In the genomic region with DNA sequence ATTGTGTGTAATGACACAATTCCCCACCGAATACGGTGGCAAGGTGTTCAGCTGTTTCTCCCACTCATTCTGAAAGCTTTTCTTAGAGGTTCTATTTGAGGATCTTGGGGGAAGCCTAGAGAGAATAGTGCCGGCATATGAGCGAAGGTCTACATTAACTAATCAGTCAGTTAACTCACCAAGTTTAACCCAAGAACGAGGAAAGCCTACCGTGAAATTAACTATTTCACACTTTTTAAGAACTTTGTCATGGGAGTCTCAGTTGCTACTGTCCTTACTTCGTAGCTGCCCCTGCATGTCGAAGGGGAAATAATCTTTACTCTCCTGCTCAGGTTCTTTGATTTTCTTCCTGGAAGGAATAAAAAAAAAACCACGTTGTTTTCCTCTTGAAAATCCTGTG, we compare ENCODE assay signal across 31 cellular contexts.
"Had no signal": no experiment of that assay in that cellular context is flagged by ENCODE, and none has a peak within 500 bp of the region (broad histone marks: within the 10 kb centered on the region; RNA-seq: fewer than 3 reads in every experiment).

No MANE protein-coding gene starts in this region.

- H3K4me1 Mint-ChIP-seq: activated CD4-positive, alpha-beta T cell treated with anti-CD3 and anti-CD28 coated beads for 36 hours; activated CD4-positive, alpha-beta T cell treated with anti-CD3 and anti-CD28 coated beads, Interleukin-2, amount 10 ng/mL, durations not matched to agents 24 days and 14 days; activated naive CD4-positive, alpha-beta T cell treated with anti-CD3 and anti-CD28 coated beads, Interleukin-2, amount 50 U/mL, for 24 hours; activated naive CD8-positive, alpha-beta T cell treated with anti-CD3 and anti-CD28 coated beads for 36 hours; activated naive CD8-positive, alpha-beta T cell treated with anti-CD3 and anti-CD28 coated beads, Interleukin-2, amount 50 U/mL, for 24 hours; activated T-helper 17 cell treated with anti-CD3 and anti-CD28 coated beads, Interleukin-2, amount 50 U/mL, for 72 hours had no signal

- H3K36me3 Mint-ChIP-seq: activated CD4-positive, alpha-beta memory T cell treated with anti-CD3 and anti-CD28 coated beads for 36 hours; activated naive CD4-positive, alpha-beta T cell treated with anti-CD3 and anti-CD28 coated beads, Interleukin-2, amount 50 U/mL, for 24 hours; activated naive CD8-positive, alpha-beta T cell treated with anti-CD3 and anti-CD28 coated beads for 36 hours had no signal

- H3K9me3 Mint-ChIP-seq: activated CD4-positive, alpha-beta T cell treated with anti-CD3 and anti-CD28 coated beads, Interleukin-2, amount 10 ng/mL, durations not matched to agents 24 days and 14 days; activated naive CD4-positive, alpha-beta T cell treated with anti-CD3 and anti-CD28 coated beads, Interleukin-2, amount 50 U/mL, for 24 hours; activated T-cell treated with anti-CD3 and anti-CD28 coated beads, Interleukin-2, amount 50 U/mL, for 4 hours; activated T-helper 17 cell treated with anti-CD3 and anti-CD28 coated beads, Interleukin-2, amount 50 U/mL, for 72 hours; effector memory CD8-positive, alpha-beta T cell; T-helper 2 cell treated with Interferon-gamma antibody and Interleukin-4, amounts not matched to agents 5 μg/mL and 100 μg/mL, for 36 hours had no signal

- H3K4me3 ChIP-seq: adrenal gland, body of pancreas, esophagus squamous epithelium, gastroesophageal sphincter, heart right ventricle had no signal

- H3K27me3 ChIP-seq: adrenal gland, body of pancreas, gastroesophageal sphincter had no signal

- H3K4me3 Mint-ChIP-seq: activated CD4-positive, alpha-beta memory T cell treated with anti-CD3 and anti-CD28 coated beads for 36 hours; activated CD4-positive, alpha-beta T cell treated with anti-CD3 and anti-CD28 coated beads for 36 hours; activated CD4-positive, alpha-beta T cell treated with anti-CD3 and anti-CD28 coated beads, Interleukin-2, amount 10 ng/mL, durations not matched to agents 24 days and 14 days; activated CD8-positive, alpha-beta T cell treated with anti-CD3 and anti-CD28 coated beads, Interleukin-2, amount 10 ng/mL, durations not matched to agents 7 days and 5 days; activated naive CD4-positive, alpha-beta T cell treated with anti-CD3 and anti-CD28 coated beads for 36 hours; activated naive CD4-positive, alpha-beta T cell treated with anti-CD3 and anti-CD28 coated beads, Interleukin-2, amount 50 U/mL, for 24 hours; activated naive CD8-positive, alpha-beta T cell treated with anti-CD3 and anti-CD28 coated beads for 36 hours; activated naive CD8-positive, alpha-beta T cell treated with anti-CD3 and anti-CD28 coated beads, Interleukin-2, amount 50 U/mL, for 24 hours; activated T-cell treated with anti-CD3 and anti-CD28 coated beads, Interleukin-2, amount 50 U/mL, for 4 hours; activated T-helper 17 cell treated with anti-CD3 and anti-CD28 coated beads, Interleukin-2, amount 50 U/mL, for 72 hours; effector memory CD8-positive, alpha-beta T cell; T-helper 17 cell; T-helper 2 cell treated with Interferon-gamma antibody and Interleukin-4, amounts not matched to agents 5 μg/mL and 100 μg/mL, for 36 hours had no signal

- H3K36me3 ChIP-seq: adrenal gland, esophagus squamous epithelium, gastroesophageal sphincter, heart right ventricle had no signal

- H3K27ac Mint-ChIP-seq: activated CD4-positive, alpha-beta memory T cell treated with anti-CD3 and anti-CD28 coated beads for 36 hours; activated CD4-positive, alpha-beta T cell treated with anti-CD3 and anti-CD28 coated beads for 36 hours; activated CD4-positive, alpha-beta T cell treated with anti-CD3 and anti-CD28 coated beads, Interleukin-2, amount 10 ng/mL, durations not matched to agents 24 days and 14 days; activated CD8-positive, alpha-beta T cell treated with anti-CD3 and anti-CD28 coated beads, Interleukin-2, amount 10 ng/mL, durations not matched to agents 7 days and 5 days; activated naive CD4-positive, alpha-beta T cell treated with anti-CD3 and anti-CD28 coated beads for 36 hours; activated naive CD4-positive, alpha-beta T cell treated with anti-CD3 and anti-CD28 coated beads, Interleukin-2, amount 50 U/mL, for 24 hours; activated naive CD8-positive, alpha-beta T cell treated with anti-CD3 and anti-CD28 coated beads for 36 hours; activated naive CD8-positive, alpha-beta T cell treated with anti-CD3 and anti-CD28 coated beads, Interleukin-2, amount 50 U/mL, for 24 hours; activated T-helper 17 cell treated with anti-CD3 and anti-CD28 coated beads, Interleukin-2, amount 50 U/mL, for 72 hours; effector memory CD8-positive, alpha-beta T cell; T-helper 17 cell; T-helper 2 cell treated with Interferon-gamma antibody and Interleukin-4, amounts not matched to agents 5 μg/mL and 100 μg/mL, for 36 hours had no signal

- H3K27me3 Mint-ChIP-seq: activated naive CD4-positive, alpha-beta T cell treated with anti-CD3 and anti-CD28 coated beads, Interleukin-2, amount 50 U/mL, for 24 hours had no signal

- H3K9me3 ChIP-seq: adrenal gland, body of pancreas, esophagus squamous epithelium, gastroesophageal sphincter, heart right ventricle had no signal

- H3K4me1 ChIP-seq: adrenal gland, body of pancreas, esophagus squamous epithelium, gastroesophageal sphincter, heart right ventricle had no signal

- H3K27ac ChIP-seq: adrenal gland, body of pancreas, esophagus squamous epithelium, gastroesophageal sphincter, heart right ventricle had no signal

- DNase-seq: activated CD4-positive, alpha-beta memory T cell treated with anti-CD3 and anti-CD28 coated beads for 36 hours; activated CD4-positive, alpha-beta T cell treated with anti-CD3 and anti-CD28 coated beads for 36 hours; activated CD4-positive, alpha-beta T cell treated with anti-CD3 and anti-CD28 coated beads, Interleukin-2, amount 10 ng/mL, durations not matched to agents 24 days and 14 days; activated CD4-positive, CD25-positive, alpha-beta regulatory T cell; activated CD4-positive, CD25-positive, alpha-beta regulatory T cell treated with anti-CD3 and anti-CD28 coated beads, Interleukin-2, amount 50 U/mL, for 72 hours; activated CD8-positive, alpha-beta memory T cell treated with anti-CD3 and anti-CD28 coated beads, Interleukin-2, amount 50 U/mL, for 48 hours; activated CD8-positive, alpha-beta T cell treated with anti-CD3 and anti-CD28 coated beads, Interleukin-2, amount 10 ng/mL, durations not matched to agents 7 days and 5 days; activated effector memory CD4-positive, alpha-beta T cell treated with Interleukin-2 at 50 U/mL for 16 hours; activated naive CD4-positive, alpha-beta T cell treated with anti-CD3 and anti-CD28 coated beads for 36 hours; activated naive CD8-positive, alpha-beta T cell treated with anti-CD3 and anti-CD28 coated beads for 36 hours; activated naive CD8-positive, alpha-beta T cell treated with anti-CD3 and anti-CD28 coated beads, Interleukin-2, amount 50 U/mL, for 24 hours; activated T-cell treated with anti-CD3 and anti-CD28 coated beads, Interleukin-2, amount 50 U/mL, for 4 hours; adrenal gland; amygdala; aorta; body of pancreas; cortex of kidney; dermis blood vessel endothelial cell; effector CD4-positive, alpha-beta T cell; effector memory CD8-positive, alpha-beta T cell; erythroblast; esophagus squamous epithelium; foreskin melanocyte; heart right ventricle; T-helper 1 cell; T-helper 17 cell; T1000 had no signal
